Comparison of ENCODE assay signal across 1 cellular context in genomic region chr1:44941424-44942324, GRCh38.
TF ChIP-seq lines count a peak whose summit lies in the region.

No MANE protein-coding gene starts in this region.

TF ChIP-seq in endothelial cell of umbilical vein, 7 proteins besides CTCF, POLR2A, EP300 and RAD21:
- TF ChIP-seq JUN (IDR thresholded peaks at IDR 0.05; ENCODE audit: borderline replicate concordance, insufficient read depth, insufficient read length, low read depth): peak; percentile 42
- no peak for TF ChIP-seq MYC (IDR thresholded peaks at IDR 0.05; ENCODE audit: low read depth, low read length)
